24 cellular contexts compared by ENCODE assay signal in genomic region chr2:200263279-200263678, GRCh38. TPM values are rescaled to one million over a fixed set of nuclear protein-coding genes. Genes with fewer than 3 reads are reported as not detected.
DNase-seq lines count a peak whose midpoint lies in the region; ATAC-seq, FAIRE-seq and TF ChIP-seq lines count a peak whose summit lies in the region.
"Had no signal": no experiment of that assay in that cellular context is flagged by ENCODE, and none has a peak within 500 bp of the region (broad histone marks: within the 10 kb centered on the region; RNA-seq: fewer than 3 reads in every experiment).

No MANE protein-coding gene starts in this region.

- H3K4me1 ChIP-seq in IMR-90 (ENCODE audit: control insufficient read depth, insufficient read depth, low read length) (peaks cover 4% of the 10 kb centered on the region), small intestine (ENCODE audit: control insufficient read depth in 2 of 2, insufficient read depth in 1 of 2, low read depth in 1 of 2, low read length in 1 of 2) (peaks cover 0 to 1% of the 10 kb centered on the region in 2 donors), esophagus squamous epithelium (peaks cover 0 to 23% (median 4%) of the 10 kb centered on the region in 3 donors)
- H3K4me1 ChIP-seq: BE2C, BLaER1 had no signal

- no peak overlapping the region for H2AK5ac ChIP-seq in IMR-90 (ENCODE audit: low read depth, low read length)

- dilution Hi-C loops in IMR-90 (cut with HindIII; ENCODE audit: low sequenced_read_pairs, unreplicated experiment): no loop called here

- H4K20me1 ChIP-seq in IMR-90 (ENCODE audit: insufficient read depth, low read length): no peaks in the 10 kb centered on the region
- H4K20me1 ChIP-seq: BLaER1 had no signal

- TF ChIP-seq RAD21 in IMR-90 (IDR thresholded peaks at IDR 0.05; ENCODE audit: low read length): no peak

- H3K9me3 ChIP-seq in IMR-90 (ENCODE audit: control insufficient read depth, insufficient read depth, low read length) (no peaks in the 10 kb centered on the region), small intestine (ENCODE audit: control insufficient read depth, low read depth) (no peaks in the 10 kb centered on the region), esophagus squamous epithelium (no peaks in the 10 kb centered on the region)
- H3K9me3 ChIP-seq: BE2C, BLaER1 had no signal

- H4K5ac ChIP-seq in IMR-90 (ENCODE audit: low read depth, low read length): no peak overlapping the region

- CTCF ChIA-PET in IMR-90 (lab: Yijun Ruan, JAX): no interaction called here

- no peak overlapping the region for H3K56ac ChIP-seq in IMR-90 (ENCODE audit: extremely low read depth, insufficient read depth, low read length)

- no peak overlapping the region for H2BK120ac ChIP-seq in IMR-90 (ENCODE audit: low read depth, low read length)

- no peak overlapping the region for H3K23ac ChIP-seq in IMR-90 (ENCODE audit: low read depth, low read length)

- POLR2A ChIA-PET in IMR-90 (lab: Charles Lee; ENCODE audit: unreplicated experiment): no interaction called here

- peak overlapping the region; percentile 13 for H2AK9ac ChIP-seq in IMR-90 (replicated peaks; ENCODE audit: low read depth, low read length, poor library complexity)

- H3K9me1 ChIP-seq in IMR-90 (ENCODE audit: insufficient read depth, low read length): no peaks in the 10 kb centered on the region

- no peak for TF ChIP-seq POLR2A in IMR-90 (IDR thresholded peaks at IDR 0.05; ENCODE audit: low read depth, low read length)
- no peak for TF ChIP-seq POLR2A in esophagus squamous epithelium (IDR thresholded peaks at IDR 0.05)

- no peak overlapping the region for H3K18ac ChIP-seq in IMR-90 (ENCODE audit: low read depth, low read length)

- H2BK15ac ChIP-seq in IMR-90 (ENCODE audit: low read depth, low read length): no peak overlapping the region

- H3K14ac ChIP-seq in IMR-90 (replicated peaks; ENCODE audit: low read depth, low read length): no peak overlapping the region

- no peak overlapping the region for H3K4me2 ChIP-seq in IMR-90 (ENCODE audit: low read depth, low read length)
- H3K4me2 ChIP-seq: BLaER1 had no signal

- in situ Hi-C loops in IMR-90 (cut with MboI; ENCODE audit: low sequenced_read_pairs): no loop called here

- H3K27ac ChIP-seq in IMR-90 (ENCODE audit: insufficient read depth, low read length) (no peak overlapping the region), small intestine (ENCODE audit: low read depth in 1 of 2, low read length in 1 of 2) (no peak overlapping the region), esophagus squamous epithelium (no peak overlapping the region)
- H3K27ac ChIP-seq: BLaER1 had no signal

- H3K9ac ChIP-seq in IMR-90 (ENCODE audit: low read depth, low read length): no peak overlapping the region
- H3K9ac ChIP-seq: BLaER1 had no signal

- H2BK20ac ChIP-seq in IMR-90 (ENCODE audit: low read depth, low read length): no peak overlapping the region

- ATAC-seq in IMR-90 (ENCODE audit: low read depth): no peak
- peak; percentile 29 for ATAC-seq in left colon

- H3K4me3 ChIP-seq in IMR-90 (ENCODE audit: insufficient read depth, low read depth, low read length) (no peak overlapping the region), small intestine (ENCODE audit: low read depth in 1 of 2, low read length in 2 of 2) (no peak overlapping the region), esophagus squamous epithelium (no peak overlapping the region)
- H3K4me3 ChIP-seq: BLaER1 had no signal

- H3K27me3 ChIP-seq in IMR-90 (ENCODE audit: control insufficient read depth, insufficient read depth, low read length) (no peaks in the 10 kb centered on the region), small intestine (ENCODE audit: control insufficient read depth in 2 of 2, insufficient read depth in 2 of 2, low read length in 2 of 2) (no peaks in the 10 kb centered on the region), esophagus squamous epithelium (peaks cover 0 to 3% (median 0%) of the 10 kb centered on the region in 4 donors)
- H3K27me3 ChIP-seq: BE2C, BLaER1 had no signal

- H2AFZ ChIP-seq in IMR-90 (replicated peaks; ENCODE audit: low read length, poor library complexity): no peak overlapping the region

- no CpG with 5 or more reads among the region's 1 CpG for whole genome bisulfite sequencing in IMR-90 (ENCODE audit: extremely low coverage in 2 of 2, insufficient read length in 1 of 2), 2 experiments
- 84 to 100% (median 92%) methylated on average over 1 of the region's 1 CpG for WGBS in small intestine, 3 donors
- 92 to 100% methylated on average over 1 of the region's 1 CpG for WGBS in esophagus squamous epithelium, 2 donors

- H3K36me3 ChIP-seq in IMR-90 (ENCODE audit: control insufficient read depth, insufficient read depth, low read length) (no peaks in the 10 kb centered on the region), small intestine (ENCODE audit: control insufficient read depth in 2 of 2, insufficient read depth in 2 of 2, low read length in 2 of 2) (no peaks in the 10 kb centered on the region), esophagus squamous epithelium (no peaks in the 10 kb centered on the region)
- H3K36me3 ChIP-seq: BE2C, BLaER1 had no signal

- intact Hi-C loops in IMR-90 (cut with micrococcal nuclease): no loop called here
- intact Hi-C loops in left colon (cut with DNase I, micrococcal nuclease): no loop called here
- intact Hi-C loops in esophagus squamous epithelium (cut with DNase I): no loop called here

- no peaks in the 10 kb centered on the region for H3K79me1 ChIP-seq in IMR-90 (ENCODE audit: low read depth in 1 of 2, low read length in 2 of 2)

- no peak overlapping the region for H4K8ac ChIP-seq in IMR-90 (ENCODE audit: low read depth in 2 of 2, low read length in 2 of 2)

- no peak for DNase-seq in IMR-90
- peak; percentile 42 for DNase-seq in LoVo (ENCODE audit: low spot score)
- no peak for DNase-seq in left colon
- DNase-seq in small intestine: peak; percentile 53
- DNase-seq in esophagus squamous epithelium (lab: John Stamatoyannopoulos, UW): no peak
- DNase-seq in NCI-H128 (lab: John Stamatoyannopoulos, UW; ENCODE audit: unreplicated experiment): no peak
- DNase-seq in NCI-H748 (lab: John Stamatoyannopoulos, UW; ENCODE audit: unreplicated experiment): no peak
- DNase-seq: 8988T; ACHN; BE2C; C1 segment of cervical spinal cord; CD4-positive, alpha-beta memory T cell; CD4-positive, CD25-positive, alpha-beta regulatory T cell; CD8-positive, alpha-beta memory T cell; COR-L47; DMS 273 treated with DMSO at 0.1 percent for 48 hours; DMS153; DMS79 treated with DMSO at 0.1 percent for 48 hours; GF-D8 had no signal

- H2BK5ac ChIP-seq in IMR-90 (ENCODE audit: low read depth, low read length, poor library complexity, severe bottlenecking): no peak overlapping the region

- no peak overlapping the region for H3K4ac ChIP-seq in IMR-90 (ENCODE audit: low read depth, low read length)

- BruUV-seq in IMR-90 (replicated peaks; lab: Mats Ljungman, UMichigan): no TSS peak

- no peak overlapping the region for H4K91ac ChIP-seq in IMR-90 (ENCODE audit: insufficient read depth, low read depth, low read length)

- TF ChIP-seq CTCF in IMR-90 (conservative IDR thresholded peaks at IDR 0.05; ENCODE audit: low read depth, low read length): no peak
- TF ChIP-seq CTCF in esophagus squamous epithelium (IDR thresholded peaks at IDR 0.05): no peak

- no peak for FAIRE-seq in small intestine (lab: Jason Lieb, UNC)
- FAIRE-seq: A204.1, G401.6, GM12891, GM18507 had no signal

TF ChIP-seq in IMR-90, 13 proteins besides CTCF, POLR2A, EP300 and RAD21:
- TF ChIP-seq CHD1 (IDR thresholded peaks at IDR 0.05; ENCODE audit: low read depth, low read length): no peak
- no peak for TF ChIP-seq CEBPB (IDR thresholded peaks at IDR 0.05; ENCODE audit: low read depth, low read length)
- TF ChIP-seq MAZ (IDR thresholded peaks at IDR 0.05; ENCODE audit: borderline replicate concordance, low read depth, low read length): no peak
- no peak for TF ChIP-seq RFX5 (IDR thresholded peaks at IDR 0.05; ENCODE audit: low read depth, low read length)
- no peak for TF ChIP-seq FOS (IDR thresholded peaks at IDR 0.05; ENCODE audit: low read depth, low read length)
- no peak for TF ChIP-seq RCOR1 (IDR thresholded peaks at IDR 0.05; ENCODE audit: insufficient replicate concordance, low read length)
- TF ChIP-seq USF2 (IDR thresholded peaks at IDR 0.05; ENCODE audit: low read depth, low read length): no peak
- no peak for TF ChIP-seq MXI1 (IDR thresholded peaks at IDR 0.05; ENCODE audit: borderline replicate concordance, low read depth, low read length)
- TF ChIP-seq BHLHE40 (IDR thresholded peaks at IDR 0.05; ENCODE audit: low read depth, low read length): no peak
- no peak for TF ChIP-seq NFE2L2 (IDR thresholded peaks at IDR 0.05; ENCODE audit: low read depth, low read length)
- no peak for TF ChIP-seq SMC3 (IDR thresholded peaks at IDR 0.05; ENCODE audit: low read depth, low read length)

RNA-seq across cellular contexts. Expression of gene SPATS2L, which starts 43.2 kb away (rescaled TPM):
- 118 and 145 TPM in 2 replicates for total RNA-seq in IMR-90 (2012; rRNA removed)
- 155 and 175 TPM in 2 replicates for polyA plus RNA-seq in IMR-90 (2012; rRNA removed)
- 85.4 and 86.8 TPM in 2 replicates for polyA plus RNA-seq in IMR-90 (2012; cell fraction: cytosol; rRNA removed)
- polyA plus RNA-seq in IMR-90 (2012; cell fraction: nucleus; rRNA removed; ENCODE audit: low replicate concordance): 65.5 and 124 TPM in 2 replicates
- 100 to 1,000 TPM; 157 to 240 TPM for total RNA-seq in left colon
- 100 to 1,000 TPM in 1 of 3 donors, 10 to 100 TPM in 2; 66.7 to 104 (median 92.7) TPM for polyA plus RNA-seq in small intestine
- 10 to 100 TPM; 53.2 to 91.9 (median 68.3) TPM for total RNA-seq in esophagus squamous epithelium

Comparison
In these comparisons a context has a peak if more than half of its experiments do, and no peak if none do; other contexts are left out.
1. DNase-seq: peak in LoVo (single experiment) and small intestine (single experiment); none in IMR-90 (single experiment), left colon (0 of 2), esophagus squamous epithelium (single experiment), NCI-H128 (single experiment) and NCI-H748 (single experiment).